In genomic region chr11:117468888-117469287, GRCh38 we compare ENCODE assay signal across 1 cellular context.
TF ChIP-seq lines count a peak whose summit lies in the region.

No MANE protein-coding gene starts in this region.

TF ChIP-seq in K562, 482 proteins besides CTCF, POLR2A, EP300 and RAD21:
- no peak for TF ChIP-seq UBTF (IDR thresholded peaks at IDR 0.05; ENCODE audit: borderline replicate concordance in 1 of 2, low read depth in 2 of 2, low read length in 2 of 2)
- TF ChIP-seq GATA2 (CRISPR knock-in tag; IDR thresholded peaks at IDR 0.05): no peak
- no peak for TF ChIP-seq ZNF639 (CRISPR knock-in tag; conservative IDR thresholded peaks at IDR 0.05 in 1 of 2, IDR thresholded peaks at IDR 0.05 in 1 of 2)
- no peak for TF ChIP-seq HDAC3 (IDR thresholded peaks at IDR 0.05; ENCODE audit: borderline replicate concordance, partially characterized antibody)
- TF ChIP-seq ZNF316 (IDR thresholded peaks at IDR 0.05): no peak
- TF ChIP-seq MNT (conservative IDR thresholded peaks at IDR 0.05): no peak
- TF ChIP-seq ZNF407 (IDR thresholded peaks at IDR 0.05; ENCODE audit: low read depth): no peak
